35 cellular contexts compared by ENCODE assay signal in the genomic region with DNA sequence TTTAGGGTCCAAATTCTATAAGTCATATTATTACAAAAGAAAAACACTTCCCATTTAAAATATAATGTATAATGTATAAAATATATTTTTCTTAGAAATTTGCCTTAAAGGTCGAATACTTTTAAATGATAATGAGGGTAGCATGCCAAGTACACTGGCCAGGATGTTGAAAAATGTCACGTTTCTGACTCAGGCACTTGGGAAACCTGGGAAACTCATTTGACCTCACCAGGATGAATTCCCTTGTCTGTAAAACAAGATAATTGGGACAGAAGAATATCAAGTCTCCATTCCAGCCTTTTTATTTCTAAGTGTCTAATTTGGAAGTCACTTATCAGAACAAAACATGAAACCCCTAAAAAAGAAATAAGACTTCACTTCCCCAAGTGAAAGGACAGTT. TPM values are rescaled to one million over a fixed set of nuclear protein-coding genes. Genes with fewer than 3 reads are reported as not detected.
DNase-seq lines count a peak whose midpoint lies in the region; ATAC-seq and TF ChIP-seq lines count a peak whose summit lies in the region.
"Had no signal": no experiment of that assay in that cellular context is flagged by ENCODE, and none has a peak within 500 bp of the region (broad histone marks: within the 10 kb centered on the region; RNA-seq: fewer than 3 reads in every experiment).

No MANE protein-coding gene starts in this region.

- WGBS in trophoblast cell (ENCODE audit: extremely low coverage, insufficient coverage, insufficient read length): no CpG with 5 or more reads among the region's 2 CpGs

- H4K12ac ChIP-seq in trophoblast cell (ENCODE audit: low read depth, low read length): no peak overlapping the region

- H3K27me3 Mint-ChIP-seq in activated CD4-positive, alpha-beta T cell treated with anti-CD3 and anti-CD28 coated beads, Interleukin-2, amount 10 ng/mL, durations not matched to agents 24 days and 14 days: peaks cover 13% of the 10 kb centered on the region
- no peaks in the 10 kb centered on the region for H3K27me3 Mint-ChIP-seq in activated naive CD8-positive, alpha-beta T cell treated with anti-CD3 and anti-CD28 coated beads, Interleukin-2, amount 50 U/mL, for 24 hours
- H3K27me3 Mint-ChIP-seq: B cell; CD4-positive, alpha-beta memory T cell; CD4-positive, alpha-beta T cell; CD8-positive, alpha-beta memory T cell had no signal

- H3K79me2 ChIP-seq in trophoblast cell (ENCODE audit: control insufficient read depth, insufficient read depth, low read length, poor library complexity): peaks cover 7% of the 10 kb centered on the region

- H3K27ac Mint-ChIP-seq in activated CD4-positive, alpha-beta T cell treated with anti-CD3 and anti-CD28 coated beads, Interleukin-2, amount 10 ng/mL, durations not matched to agents 24 days and 14 days: no peak overlapping the region
- H3K27ac Mint-ChIP-seq in activated naive CD8-positive, alpha-beta T cell treated with anti-CD3 and anti-CD28 coated beads, Interleukin-2, amount 50 U/mL, for 24 hours: no peak overlapping the region
- H3K27ac Mint-ChIP-seq: B cell; CD4-positive, alpha-beta memory T cell; CD4-positive, alpha-beta T cell; CD4-positive, CD25-positive, alpha-beta regulatory T cell; CD8-positive, alpha-beta memory T cell; CD8-positive, alpha-beta T cell had no signal

- no peaks in the 10 kb centered on the region for H3K36me3 Mint-ChIP-seq in activated CD4-positive, alpha-beta T cell treated with anti-CD3 and anti-CD28 coated beads, Interleukin-2, amount 10 ng/mL, durations not matched to agents 24 days and 14 days (ENCODE audit: low read depth)
- peaks cover 6% of the 10 kb centered on the region for H3K36me3 Mint-ChIP-seq in activated naive CD8-positive, alpha-beta T cell treated with anti-CD3 and anti-CD28 coated beads, Interleukin-2, amount 50 U/mL, for 24 hours (ENCODE audit: low read depth)
- H3K36me3 Mint-ChIP-seq: CD14-positive monocyte; CD4-positive, CD25-positive, alpha-beta regulatory T cell had no signal

- H3K4me1 ChIP-seq in colonic mucosa: no peaks in the 10 kb centered on the region
- H3K4me1 ChIP-seq in trophoblast cell (ENCODE audit: control insufficient read depth in 1 of 2, insufficient read depth in 2 of 2, low read length in 2 of 2): no peaks in the 10 kb centered on the region
- H3K4me1 ChIP-seq in HAP-1: peaks cover 13% of the 10 kb centered on the region
- H3K4me1 ChIP-seq: BE2C had no signal

- in situ Hi-C loops in HAP-1 (cut with MboI; ENCODE audit: low sequenced_read_pairs): no loop called here

- H2AK5ac ChIP-seq in trophoblast cell (ENCODE audit: low read length): no peak overlapping the region

- no peak for TF ChIP-seq CTCF in colonic mucosa (IDR thresholded peaks at IDR 0.05)
- TF ChIP-seq CTCF in fibroblast of mammary gland (conservative IDR thresholded peaks at IDR 0.05; ENCODE audit: control insufficient read depth, insufficient read depth, low read depth, low read length): no peak

- no peaks in the 10 kb centered on the region for H3K27me3 ChIP-seq in colonic mucosa
- no peaks in the 10 kb centered on the region for H3K27me3 ChIP-seq in trophoblast cell (ENCODE audit: insufficient read depth, low read length)
- no peaks in the 10 kb centered on the region for H3K27me3 ChIP-seq in HAP-1 (ENCODE audit: low read depth)
- H3K27me3 ChIP-seq: BE2C; BLaER1; BLaER1 treated with 17β-estradiol and CSF1 and Interleukin-3, amounts not matched to agents 10 nM and 100 nM had no signal

- H3K36me3 ChIP-seq in colonic mucosa (no peaks in the 10 kb centered on the region), trophoblast cell (ENCODE audit: control insufficient read depth in 1 of 2, insufficient read depth in 2 of 2, low read length in 2 of 2) (no peaks in the 10 kb centered on the region), HAP-1 (replicated peaks) (no peaks in the 10 kb centered on the region)
- H3K36me3 ChIP-seq: BE2C; BLaER1; BLaER1 treated with 17β-estradiol and CSF1 and Interleukin-3, amounts not matched to agents 10 nM and 100 nM had no signal

- peak; percentile 19 for DNase-seq in activated CD4-positive, alpha-beta T cell treated with anti-CD3 and anti-CD28 coated beads, Interleukin-2, amount 10 ng/mL, durations not matched to agents 24 days and 14 days
- DNase-seq in activated CD4-positive, alpha-beta T cell treated with anti-CD3 and anti-CD28 coated beads for 48 hours: no peak
- DNase-seq in colonic mucosa (no peak), fibroblast of mammary gland (ENCODE audit: low read depth) (peak; percentile 2), trophoblast cell (peak; percentile 54 to 77), HAP-1 (ENCODE audit: low spot score in 2 of 2) (no peak), NCI-H2029 treated with DMSO at 0.1 percent for 48 hours (lab: John Stamatoyannopoulos, UW) (no peak)
- no peak for DNase-seq in activated naive CD8-positive, alpha-beta T cell treated with anti-CD3 and anti-CD28 coated beads, Interleukin-2, amount 50 U/mL, for 24 hours
- DNase-seq: 8988T; ACHN; AML-193; BE2C; C1 segment of cervical spinal cord; Caco-2; Calu3; CD4-positive, alpha-beta memory T cell; CD4-positive, alpha-beta T cell; CD4-positive, CD25-positive, alpha-beta regulatory T cell; CD8-positive, alpha-beta memory T cell; CD8-positive, alpha-beta T cell; COR-L47; DMS 273 treated with DMSO at 0.1 percent for 48 hours; DMS153; DMS53; DMS79; DMS79 treated with DMSO at 0.1 percent for 48 hours; DND-41; EL had no signal

- ATAC-seq in activated naive CD8-positive, alpha-beta T cell treated with anti-CD3 and anti-CD28 coated beads, Interleukin-2, amount 50 U/mL, for 24 hours: no peak
- ATAC-seq: A549; CD8-positive, alpha-beta T cell had no signal

- H3K4me2 ChIP-seq in trophoblast cell (ENCODE audit: low read length): no peak overlapping the region
- H3K4me2 ChIP-seq: A549; BLaER1; BLaER1 treated with 17β-estradiol and CSF1 and Interleukin-3, amounts not matched to agents 10 nM and 100 nM had no signal

- no peak overlapping the region for H2BK12ac ChIP-seq in trophoblast cell (ENCODE audit: low read length)

- H3K9me3 ChIP-seq in colonic mucosa (no peaks in the 10 kb centered on the region), trophoblast cell (ENCODE audit: insufficient read depth, low read depth, low read length) (no peaks in the 10 kb centered on the region), HAP-1 (no peaks in the 10 kb centered on the region)
- H3K9me3 ChIP-seq: A549; BE2C; BLaER1; BLaER1 treated with 17β-estradiol and CSF1 and Interleukin-3, amounts not matched to agents 10 nM and 100 nM; Caco-2 had no signal

- H4K91ac ChIP-seq in trophoblast cell (ENCODE audit: low read depth, low read length): no peak overlapping the region

- H2BK5ac ChIP-seq in trophoblast cell (ENCODE audit: low read depth, low read length, poor library complexity): no peak overlapping the region

- peaks cover 16% of the 10 kb centered on the region for H3K4me1 Mint-ChIP-seq in activated CD4-positive, alpha-beta T cell treated with anti-CD3 and anti-CD28 coated beads, Interleukin-2, amount 10 ng/mL, durations not matched to agents 24 days and 14 days
- H3K4me1 Mint-ChIP-seq in activated naive CD8-positive, alpha-beta T cell treated with anti-CD3 and anti-CD28 coated beads, Interleukin-2, amount 50 U/mL, for 24 hours: peaks cover 20% of the 10 kb centered on the region

- no peak overlapping the region for H3K4me3 ChIP-seq in colonic mucosa
- H3K4me3 ChIP-seq in fibroblast of mammary gland (ENCODE audit: control insufficient read depth, low read depth, low read length): no peak overlapping the region
- no peak overlapping the region for H3K4me3 ChIP-seq in trophoblast cell (ENCODE audit: low read depth, low read length)
- no peak overlapping the region for H3K4me3 ChIP-seq in HAP-1
- H3K4me3 ChIP-seq: A549; BLaER1; BLaER1 treated with 17β-estradiol and CSF1 and Interleukin-3, amounts not matched to agents 10 nM and 100 nM had no signal

- no peak overlapping the region for H3K14ac ChIP-seq in trophoblast cell (ENCODE audit: low read length)

- H3K23ac ChIP-seq in trophoblast cell (ENCODE audit: low read length): no peak overlapping the region

- no peak overlapping the region for H3K4ac ChIP-seq in trophoblast cell (ENCODE audit: low read depth, low read length)

- H3K9ac ChIP-seq in colonic mucosa (ENCODE audit: low read depth in 2 of 2, low read length in 2 of 2) (no peak overlapping the region), trophoblast cell (ENCODE audit: low read length) (no peak overlapping the region)
- H3K9ac ChIP-seq: BLaER1; BLaER1 treated with 17β-estradiol and CSF1 and Interleukin-3, amounts not matched to agents 10 nM and 100 nM had no signal

- no peak overlapping the region for H4K8ac ChIP-seq in trophoblast cell (ENCODE audit: low read depth, low read length)

- no peaks in the 10 kb centered on the region for H3K9me3 Mint-ChIP-seq in activated CD4-positive, alpha-beta T cell treated with anti-CD3 and anti-CD28 coated beads, Interleukin-2, amount 10 ng/mL, durations not matched to agents 24 days and 14 days
- no peaks in the 10 kb centered on the region for H3K9me3 Mint-ChIP-seq in activated naive CD8-positive, alpha-beta T cell treated with anti-CD3 and anti-CD28 coated beads, Interleukin-2, amount 50 U/mL, for 24 hours
- H3K9me3 Mint-ChIP-seq: CD4-positive, alpha-beta T cell; CD4-positive, CD25-positive, alpha-beta regulatory T cell; CD8-positive, alpha-beta memory T cell; CD8-positive, alpha-beta T cell had no signal

- no peak overlapping the region for H3K18ac ChIP-seq in trophoblast cell (ENCODE audit: low read length)

- no peak overlapping the region for H2BK120ac ChIP-seq in trophoblast cell (ENCODE audit: insufficient read depth, low read length, poor library complexity)

- peaks cover 10% of the 10 kb centered on the region for H3K79me1 ChIP-seq in trophoblast cell (ENCODE audit: low read length)

- H3K27ac ChIP-seq in colonic mucosa (peak overlapping the region; percentile 19), trophoblast cell (ENCODE audit: low read depth, low read length) (no peak overlapping the region)
- H3K27ac ChIP-seq: 22Rv1; A549; BLaER1; BLaER1 treated with 17β-estradiol and CSF1 and Interleukin-3, amounts not matched to agents 10 nM and 100 nM; C4-2B had no signal

- no peak overlapping the region for H2AFZ ChIP-seq in trophoblast cell (ENCODE audit: insufficient read depth, low read length, poor library complexity)

- H3K4me3 Mint-ChIP-seq in activated CD4-positive, alpha-beta T cell treated with anti-CD3 and anti-CD28 coated beads, Interleukin-2, amount 10 ng/mL, durations not matched to agents 24 days and 14 days: no peak overlapping the region
- H3K4me3 Mint-ChIP-seq in activated naive CD8-positive, alpha-beta T cell treated with anti-CD3 and anti-CD28 coated beads, Interleukin-2, amount 50 U/mL, for 24 hours: no peak overlapping the region
- H3K4me3 Mint-ChIP-seq: B cell; CD14-positive monocyte; CD4-positive, alpha-beta memory T cell; CD4-positive, alpha-beta T cell; CD8-positive, alpha-beta T cell had no signal

- intact Hi-C loops in activated CD4-positive, alpha-beta T cell treated with anti-CD3 and anti-CD28 coated beads, Interleukin-2, amount 10 ng/mL, durations not matched to agents 24 days and 14 days (cut with micrococcal nuclease): loop anchor here (5.0 to 10.0 kb wide), 5 partner anchors 264 to 1324 kb away; partner anchors contain the start of gene BDH2
- intact Hi-C loops in colonic mucosa (cut with DNase I): loop anchor here (5.0 kb wide), 1 partner anchor 84 kb away; no protein-coding TSS in a partner anchor

RNA-seq across cellular contexts. Expression of gene SLC39A8, which starts 3.4 kb away (rescaled TPM):
- 80.4 and 81.2 TPM in 2 replicates for total RNA-seq in activated CD4-positive, alpha-beta T cell treated with anti-CD3 and anti-CD28 coated beads, Interleukin-2, amount 10 ng/mL, durations not matched to agents 24 days and 14 days
- total RNA-seq in colonic mucosa: 100 to 1,000 TPM in 1 of 2 donors, 10 to 100 TPM in 1; 75.4 to 104 TPM
- 32.6 and 35.3 TPM in 2 replicates for polyA plus RNA-seq in trophoblast cell (2013)

Comparison
In these comparisons a context has a peak if more than half of its experiments do, and no peak if none do; other contexts are left out.
1. DNase-seq: peak in activated CD4-positive, alpha-beta T cell treated with anti-CD3 and anti-CD28 coated beads, Interleukin-2, amount 10 ng/mL, durations not matched to agents 24 days and 14 days (single experiment), fibroblast of mammary gland (single experiment) and trophoblast cell (2 of 2); none in activated CD4-positive, alpha-beta T cell treated with anti-CD3 and anti-CD28 coated beads for 48 hours (single experiment), colonic mucosa (single experiment), HAP-1 (0 of 2), activated naive CD8-positive, alpha-beta T cell treated with anti-CD3 and anti-CD28 coated beads, Interleukin-2, amount 50 U/mL, for 24 hours (single experiment) and NCI-H2029 treated with DMSO at 0.1 percent for 48 hours (single experiment).